Comparison of ENCODE assay signal across 8 cellular contexts in genomic region chr2:157055660-157056199, GRCh38.
DNase-seq lines count a peak whose midpoint lies in the region; ATAC-seq and TF ChIP-seq lines count a peak whose summit lies in the region.

No MANE protein-coding gene starts in this region.

- no peak overlapping the region for H3K27ac ChIP-seq in gastrocnemius medialis

- no peaks in the 10 kb centered on the region for H3K27me3 ChIP-seq in gastrocnemius medialis

- DNase-seq in NCI-H146 (lab: John Stamatoyannopoulos, UW) (peak; percentile 13), NCI-H146 treated with DMSO at 0.1 percent for 48 hours (lab: John Stamatoyannopoulos, UW; ENCODE audit: unreplicated experiment) (no peak), NCI-H748 (lab: John Stamatoyannopoulos, UW; ENCODE audit: unreplicated experiment) (peak; percentile 61), epithelial cell of esophagus (ENCODE audit: low read depth) (peak; percentile 53), smooth muscle cell of the brain vasculature (ENCODE audit: low read depth, low spot score) (peak; percentile 28), gastrocnemius medialis (no peak)
- no peak for DNase-seq in stimulated activated CD4-positive, alpha-beta T cell treated with anti-CD3 and anti-CD28 coated beads, Interleukin-15, amount 100 ng/mL, for 24 hours

- H3K36me3 ChIP-seq in gastrocnemius medialis: no peaks in the 10 kb centered on the region

- TF ChIP-seq CTCF in epithelial cell of esophagus (IDR thresholded peaks at IDR 0.05; ENCODE audit: insufficient read depth, low read depth, low read length, missing control alignments) (peak; percentile 49), gastrocnemius medialis (IDR thresholded peaks at IDR 0.05 in 4 of 5, conservative IDR thresholded peaks at IDR 0.05 in 1 of 5) (peak in 1 of 5 experiments; percentile 30)

- H3K9me3 ChIP-seq in gastrocnemius medialis: no peaks in the 10 kb centered on the region

- in situ Hi-C loops in gastrocnemius medialis (cut with MboI; ENCODE audit: low sequenced_read_pairs in 4 of 4): no loop called here

- no peaks in the 10 kb centered on the region for H3K4me1 ChIP-seq in gastrocnemius medialis

- intact Hi-C loops in gastrocnemius medialis (cut with DNase I; ENCODE audit: low total_unique reads): no loop called here

- TF ChIP-seq POLR2A in gastrocnemius medialis (IDR thresholded peaks at IDR 0.05): no peak

- no peak overlapping the region for H3K4me3 ChIP-seq in epithelial cell of esophagus (ENCODE audit: low read length)
- no peak overlapping the region for H3K4me3 ChIP-seq in gastrocnemius medialis

- ATAC-seq in HG03159 (IDR thresholded peaks at IDR 0.05; ENCODE audit: unreplicated experiment): no peak
- no peak for ATAC-seq in gastrocnemius medialis

Comparison
In these comparisons a context has a peak if more than half of its experiments do, and no peak if none do; other contexts are left out.
1. DNase-seq: peak in NCI-H146 (single experiment), NCI-H748 (single experiment), epithelial cell of esophagus (single experiment) and smooth muscle cell of the brain vasculature (single experiment); none in NCI-H146 treated with DMSO at 0.1 percent for 48 hours (single experiment), gastrocnemius medialis (0 of 2) and stimulated activated CD4-positive, alpha-beta T cell treated with anti-CD3 and anti-CD28 coated beads, Interleukin-15, amount 100 ng/mL, for 24 hours (single experiment).